In genomic region chr4:141890279-141890678, GRCh38 we compare ENCODE assay signal across 20 cellular contexts.
"Had no signal": no experiment of that assay in that cellular context is flagged by ENCODE, and none has a peak within 500 bp of the region (broad histone marks: within the 10 kb centered on the region; RNA-seq: fewer than 3 reads in every experiment).

No MANE protein-coding gene starts in this region.

- H3K36me3 ChIP-seq: neutrophil, right atrium auricular region, tibial artery had no signal

- ATAC-seq: activated CD8-positive, alpha-beta T cell treated with anti-CD3 and anti-CD28 coated beads for 36 hours; activated naive CD4-positive, alpha-beta T cell treated with anti-CD3 and anti-CD28 coated beads, Interleukin-2, amount 50 U/mL, for 72 hours; activated T-cell treated with anti-CD3 and anti-CD28 coated beads, Interleukin-2, amount 50 U/mL, for 4 hours; body of pancreas; left ventricle myocardium superior; naive thymus-derived CD8-positive, alpha-beta T cell; WTC11 had no signal

- H3K4me3 ChIP-seq: body of pancreas, right atrium auricular region, skin epidermis, tibial artery had no signal

- H3K4me1 ChIP-seq: body of pancreas, right atrium auricular region, tibial artery had no signal

- H3K9me3 ChIP-seq: body of pancreas, neutrophil, right atrium auricular region, tibial artery had no signal

- H3K27ac ChIP-seq: body of pancreas, epithelial cell of prostate, neutrophil, right atrium auricular region, skin epidermis, tibial artery had no signal

- DNase-seq: activated CD4-positive, alpha-beta T cell treated with anti-CD3 and anti-CD28 coated beads for 48 hours; activated CD8-positive, alpha-beta T cell treated with anti-CD3 and anti-CD28 coated beads for 36 hours; activated effector memory CD4-positive, alpha-beta T cell treated with anti-CD3 and anti-CD28 coated beads, Interleukin-2, amount 50 U/mL, for 16 hours; activated T-cell treated with anti-CD3 and anti-CD28 coated beads, Interleukin-2, amount 50 U/mL, for 4 hours; amniotic stem cell; body of pancreas; effector memory CD4-positive, alpha-beta T cell; hippocampal formation; left ventricle myocardium superior; naive thymus-derived CD8-positive, alpha-beta T cell; stimulated activated CD4-positive, alpha-beta T cell treated with anti-CD3 and anti-CD28 coated beads, Interleukin-4, amount 100 ng/mL, for 24 hours; stimulated activated naive CD4-positive, alpha-beta T cell; T-helper 1 cell; tibial artery had no signal

- H3K27me3 ChIP-seq: body of pancreas, neutrophil, right atrium auricular region, tibial artery had no signal
